13 cellular contexts compared by ENCODE assay signal in the genomic region with DNA sequence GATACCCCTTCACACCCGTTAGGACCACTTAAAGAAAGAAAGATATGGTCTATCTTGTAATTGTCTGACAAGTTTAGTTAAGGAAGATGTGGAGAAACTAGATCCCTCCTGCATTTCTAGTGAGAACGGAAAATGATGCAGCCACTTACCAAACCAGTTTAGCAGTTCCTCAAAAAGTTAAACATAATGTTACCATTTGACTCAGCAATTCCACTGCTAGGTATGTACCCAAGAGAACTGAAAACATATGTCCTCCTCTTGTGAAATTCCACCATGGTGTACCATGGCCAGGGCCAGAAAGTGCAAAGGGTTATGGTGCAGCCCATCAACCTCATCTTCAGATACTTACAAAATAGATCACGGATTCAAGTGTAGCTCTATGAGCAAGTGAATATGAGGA.
A peak's percentile ranks its signal among the peaks of the same experiment; 100 is the strongest.
DNase-seq lines count a peak whose midpoint lies in the region; ATAC-seq and TF ChIP-seq lines count a peak whose summit lies in the region.
"Had no signal": no experiment of that assay in that cellular context is flagged by ENCODE, and none has a peak within 500 bp of the region (broad histone marks: within the 10 kb centered on the region; RNA-seq: fewer than 3 reads in every experiment).

No MANE protein-coding gene starts in this region.

- no peak overlapping the region for H3K27ac Mint-ChIP-seq in naive thymus-derived CD4-positive, alpha-beta T cell
- H3K27ac Mint-ChIP-seq: brain; CD8-positive, alpha-beta memory T cell had no signal

- H3K4me1 Mint-ChIP-seq in naive thymus-derived CD4-positive, alpha-beta T cell: peaks cover 0 to 12% (median 0%) of the 10 kb centered on the region in 7 donors
- H3K4me1 Mint-ChIP-seq: brain had no signal

- no peaks in the 10 kb centered on the region for H3K9me3 Mint-ChIP-seq in naive thymus-derived CD4-positive, alpha-beta T cell
- H3K9me3 Mint-ChIP-seq: CD8-positive, alpha-beta memory T cell had no signal

- intact Hi-C loops in naive thymus-derived CD4-positive, alpha-beta T cell (cut with micrococcal nuclease): no loop called here

- TF ChIP-seq POLR2A in GM18505 (IDR thresholded peaks at IDR 0.05; ENCODE audit: borderline replicate concordance, extremely low read depth, insufficient read depth, insufficient read length): no peak

- no peaks in the 10 kb centered on the region for H3K4me1 ChIP-seq in naive thymus-derived CD4-positive, alpha-beta T cell (ENCODE audit: control insufficient read depth in 2 of 2, insufficient read depth in 2 of 2, low read length in 2 of 2)
- H3K4me1 ChIP-seq: esophagus muscularis mucosa had no signal

- CTCF ChIA-PET in naive thymus-derived CD4-positive, alpha-beta T cell (lab: Charles Lee): no interaction called here

- no peak overlapping the region for H3K27ac ChIP-seq in naive thymus-derived CD4-positive, alpha-beta T cell (ENCODE audit: low read depth, low read length)
- H3K27ac ChIP-seq: esophagus muscularis mucosa had no signal

- no peak overlapping the region for H3K4me3 Mint-ChIP-seq in naive thymus-derived CD4-positive, alpha-beta T cell
- H3K4me3 Mint-ChIP-seq: brain; CD8-positive, alpha-beta memory T cell had no signal

- no peaks in the 10 kb centered on the region for H3K27me3 ChIP-seq in naive thymus-derived CD4-positive, alpha-beta T cell (ENCODE audit: control insufficient read depth in 2 of 2, insufficient read depth in 2 of 2, low read length in 2 of 2)
- H3K27me3 ChIP-seq: esophagus muscularis mucosa had no signal

- POLR2A ChIA-PET in naive thymus-derived CD4-positive, alpha-beta T cell (lab: Charles Lee): no interaction called here

- DNase-seq in NCI-H510A treated with DMSO at 0.1 percent for 48 hours (lab: John Stamatoyannopoulos, UW) (peak; percentile 58), KBM-7 (no peak), iPS-NIHi11 (ENCODE audit: low spot score) (no peak), NCI-H524 (lab: John Stamatoyannopoulos, UW) (no peak), KG1 (lab: John Stamatoyannopoulos, UW) (no peak)
- no peak for DNase-seq in naive thymus-derived CD4-positive, alpha-beta T cell
- DNase-seq: activated CD8-positive, alpha-beta memory T cell treated with anti-CD3 and anti-CD28 coated beads, Interleukin-2, amount 50 U/mL, for 48 hours; CD8-positive, alpha-beta memory T cell; NCI-H526 treated with DMSO at 0.1 percent for 48 hours had no signal

- H3K4me3 ChIP-seq in naive thymus-derived CD4-positive, alpha-beta T cell (ENCODE audit: low read length): no peak overlapping the region
- H3K4me3 ChIP-seq: esophagus muscularis mucosa had no signal

- no peaks in the 10 kb centered on the region for H3K9me3 ChIP-seq in naive thymus-derived CD4-positive, alpha-beta T cell (ENCODE audit: control insufficient read depth in 2 of 3, low read length in 3 of 3)
- H3K9me3 ChIP-seq: esophagus muscularis mucosa had no signal

- ATAC-seq in GM18505 (IDR thresholded peaks at IDR 0.05; ENCODE audit: unreplicated experiment) (peak; percentile 56), HG02610 (IDR thresholded peaks at IDR 0.05; ENCODE audit: unreplicated experiment) (peak; percentile 57)
- peak; percentile 17 for ATAC-seq in naive thymus-derived CD4-positive, alpha-beta T cell

- H3K27me3 Mint-ChIP-seq in naive thymus-derived CD4-positive, alpha-beta T cell: peaks cover 0 to 3% (median 0%) of the 10 kb centered on the region in 5 donors
- H3K27me3 Mint-ChIP-seq: brain; CD8-positive, alpha-beta memory T cell had no signal

- H3K36me3 Mint-ChIP-seq in naive thymus-derived CD4-positive, alpha-beta T cell: no peaks in the 10 kb centered on the region
- H3K36me3 Mint-ChIP-seq: brain; CD8-positive, alpha-beta memory T cell had no signal

- H3K36me3 ChIP-seq in naive thymus-derived CD4-positive, alpha-beta T cell (ENCODE audit: control insufficient read depth in 2 of 3, insufficient read depth in 3 of 3, low read length in 3 of 3): no peaks in the 10 kb centered on the region
- H3K36me3 ChIP-seq: esophagus muscularis mucosa had no signal

- in situ Hi-C loops in KBM-7 (cut with MboI; ENCODE audit: low pct_unique_long_range_greater_than_20kb, low sequenced_read_pairs): no loop called here
